8 cellular contexts compared by ENCODE assay signal in the genomic region with DNA sequence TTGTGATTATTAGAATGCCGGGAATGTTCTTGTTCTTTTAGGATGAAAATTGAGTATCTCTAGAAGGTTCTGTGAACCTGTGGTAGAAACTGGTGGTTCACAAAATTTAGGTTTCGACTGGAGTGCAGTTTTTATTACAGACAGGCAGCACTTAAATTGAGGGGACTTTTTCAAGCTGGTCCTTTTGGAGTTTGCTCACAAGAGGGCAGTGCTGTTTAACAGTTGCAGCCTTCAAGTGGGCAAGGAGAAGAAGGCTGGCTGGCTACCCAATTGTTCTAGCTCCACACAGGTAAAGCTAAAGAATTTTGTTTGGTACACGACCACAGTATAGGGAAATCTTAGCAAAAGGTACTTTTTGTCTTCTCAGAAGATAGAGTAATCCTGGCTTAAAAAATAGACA.
DNase-seq lines count a peak whose midpoint lies in the region; ATAC-seq lines count a peak whose summit lies in the region.

No MANE protein-coding gene starts in this region.

- DNase-seq in D341Med (ENCODE audit: low spot score) (peak; percentile 63), NCI-H748 (lab: John Stamatoyannopoulos, UW; ENCODE audit: unreplicated experiment) (peak; percentile 64), head of caudate nucleus (peak in 34 of 42 donors; percentile 6 to 79 (median 44)), pulmonary artery endothelial cell (ENCODE audit: low read depth, low spot score) (peak; percentile 15)
- DNase-seq in activated naive CD4-positive, alpha-beta T cell treated with anti-CD3 and anti-CD28 coated beads, Interleukin-2, amount 10 ng/mL, durations not matched to agents 7 days and 5 days, result peak; percentile 48

- H3K4me1 Mint-ChIP-seq in activated naive CD4-positive, alpha-beta T cell treated with anti-CD3 and anti-CD28 coated beads, Interleukin-2, amount 10 ng/mL, durations not matched to agents 7 days and 5 days, result no peaks in the 10 kb centered on the region

- H3K4me3 Mint-ChIP-seq in activated naive CD4-positive, alpha-beta T cell treated with anti-CD3 and anti-CD28 coated beads, Interleukin-2, amount 10 ng/mL, durations not matched to agents 7 days and 5 days, result no peak overlapping the region

- no peaks in the 10 kb centered on the region for H3K36me3 Mint-ChIP-seq in activated naive CD4-positive, alpha-beta T cell treated with anti-CD3 and anti-CD28 coated beads, Interleukin-2, amount 10 ng/mL, durations not matched to agents 7 days and 5 days

- ATAC-seq in GM19035 (IDR thresholded peaks at IDR 0.05; ENCODE audit: unreplicated experiment) (peak; percentile 73), HG03439 (IDR thresholded peaks at IDR 0.05; ENCODE audit: unreplicated experiment) (peak; percentile 77)
- no peak for ATAC-seq in activated CD4-positive, CD25-positive, alpha-beta regulatory T cell treated with anti-CD3 and anti-CD28 coated beads, Interleukin-2, amount 50 U/mL, for 24 hours

- intact Hi-C loops in head of caudate nucleus (cut with DNase I), result no loop called here

- CTCF ChIA-PET in activated naive CD4-positive, alpha-beta T cell treated with anti-CD3 and anti-CD28 coated beads, Interleukin-2, amount 10 ng/mL, durations not matched to agents 7 days and 5 days (lab: Charles Lee), result interaction anchor here (0.6 to 1.1 kb wide), 8 partner anchors 8 to 636 kb away, joined by 3 to 6 read pairs (median 3); no protein-coding TSS in a partner anchor

- no peaks in the 10 kb centered on the region for H3K9me3 Mint-ChIP-seq in activated naive CD4-positive, alpha-beta T cell treated with anti-CD3 and anti-CD28 coated beads, Interleukin-2, amount 10 ng/mL, durations not matched to agents 7 days and 5 days

- no peak overlapping the region for H3K27ac Mint-ChIP-seq in activated naive CD4-positive, alpha-beta T cell treated with anti-CD3 and anti-CD28 coated beads, Interleukin-2, amount 10 ng/mL, durations not matched to agents 7 days and 5 days

- H3K27me3 Mint-ChIP-seq in activated naive CD4-positive, alpha-beta T cell treated with anti-CD3 and anti-CD28 coated beads, Interleukin-2, amount 10 ng/mL, durations not matched to agents 7 days and 5 days, result peaks cover 8% of the 10 kb centered on the region

Comparison
In these comparisons a context has a peak if more than half of its experiments do, and no peak if none do; other contexts are left out.
1. ATAC-seq: peak in GM19035 (single experiment) and HG03439 (single experiment); none in activated CD4-positive, CD25-positive, alpha-beta regulatory T cell treated with anti-CD3 and anti-CD28 coated beads, Interleukin-2, amount 50 U/mL, for 24 hours (0 of 2).
2. Peak in every context shown above with its lines, with median percentiles within 50 percentile points of each other: DNase-seq.